ENCODE assay signal across 5 cellular contexts in the genomic region with DNA sequence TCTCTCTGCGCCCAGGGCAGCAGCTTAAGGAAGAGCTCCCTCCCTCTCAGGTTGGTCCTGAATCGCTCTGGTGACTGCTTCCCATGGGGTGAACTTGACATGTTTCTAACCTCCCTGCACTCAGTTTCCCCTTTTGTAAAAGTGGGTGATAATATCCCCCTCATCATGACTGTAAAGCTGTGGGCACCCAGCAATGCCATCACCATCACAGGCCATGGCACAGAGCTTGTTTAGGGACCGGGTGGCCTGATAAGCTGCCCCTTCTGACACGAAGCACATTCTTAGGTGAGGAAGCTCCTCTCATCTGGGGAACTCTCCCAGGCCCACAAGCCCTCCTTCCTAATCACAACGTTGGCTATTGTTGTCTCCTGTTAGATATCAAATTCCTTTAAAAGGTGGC.
"Had no signal": no experiment of that assay in that cellular context is flagged by ENCODE, and none has a peak within 500 bp of the region (broad histone marks: within the 10 kb centered on the region; RNA-seq: fewer than 3 reads in every experiment).

No MANE protein-coding gene starts in this region.

- H3K9me3 Mint-ChIP-seq: GM23338, H9 had no signal

- H2AFZ ChIP-seq: GM23338 had no signal

- H3K4me2 ChIP-seq: GM23338 had no signal

- H3K27ac Mint-ChIP-seq: GM23338, H9 had no signal

- H3K4me3 Mint-ChIP-seq: GM23338, H9 had no signal

- ATAC-seq: GM23338, K562 had no signal

- H3K4me1 Mint-ChIP-seq: GM23338, H9 had no signal

- DNase-seq: H9, HCEC 1CT, IMR-90 had no signal

- H3K4me3 ChIP-seq: GM23338, K562 had no signal
